In the genomic region with DNA sequence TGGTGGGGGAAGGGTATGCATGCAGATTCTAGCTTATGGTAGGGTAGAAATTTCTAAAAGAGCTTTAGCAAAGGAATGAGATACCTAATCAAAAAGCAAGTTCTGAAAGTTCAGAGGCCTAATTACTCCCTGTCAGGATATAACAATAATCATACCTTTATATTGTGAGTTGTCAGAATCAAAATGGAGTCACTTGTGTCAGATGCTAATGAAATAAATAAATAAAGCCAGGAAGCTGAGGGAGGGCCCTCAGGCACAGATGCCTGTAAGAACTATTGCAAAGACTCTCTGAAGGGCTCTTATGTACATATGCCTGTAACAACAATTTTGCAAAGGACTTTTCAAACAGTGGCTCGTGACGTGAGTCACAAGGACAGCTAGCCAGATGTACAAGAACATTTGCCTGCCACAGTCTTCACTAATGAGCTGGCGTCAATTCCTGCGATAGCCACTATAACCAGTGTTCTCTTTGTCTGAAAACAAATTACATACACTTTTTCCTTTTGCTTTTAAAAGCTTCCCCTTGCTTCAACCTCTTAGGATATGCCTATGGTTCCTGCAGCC, we compare ENCODE assay signal across 15 cellular contexts. TPM values are rescaled to one million over a fixed set of nuclear protein-coding genes. Genes with fewer than 3 reads are reported as not detected.
A peak's percentile ranks its signal among the peaks of the same experiment; 100 is the strongest.
DNase-seq lines count a peak whose midpoint lies in the region; ATAC-seq and TF ChIP-seq lines count a peak whose summit lies in the region.
"Had no signal": no experiment of that assay in that cellular context is flagged by ENCODE, and none has a peak within 500 bp of the region (broad histone marks: within the 10 kb centered on the region; RNA-seq: fewer than 3 reads in every experiment).

No MANE protein-coding gene starts in this region.

- peaks cover 6% of the 10 kb centered on the region for H3K4me1 ChIP-seq in mesenchymal stem cell (ENCODE audit: control insufficient read depth, insufficient read depth, low read depth, low read length)

- H3K27ac ChIP-seq in mesenchymal stem cell (ENCODE audit: low read length, poor library complexity, severe bottlenecking), result no peak overlapping the region
- H3K27ac ChIP-seq: heart left ventricle had no signal

- H3K23ac ChIP-seq in mesenchymal stem cell (ENCODE audit: low read length in 2 of 2), result no peak overlapping the region

- H3K18ac ChIP-seq in mesenchymal stem cell (ENCODE audit: low read depth in 1 of 2, low read length in 2 of 2), result peak overlapping the region in 1 of 2 experiments; percentile 2

- H2BK15ac ChIP-seq in mesenchymal stem cell (ENCODE audit: low read depth, poor library complexity, severe bottlenecking), result no peak overlapping the region

- TF ChIP-seq CTCF in astrocyte of the spinal cord (IDR thresholded peaks at IDR 0.05; ENCODE audit: low read depth, low read length), result no peak
- TF ChIP-seq CTCF in osteocyte (IDR thresholded peaks at IDR 0.05), result no peak

- peak; percentile 91 for DNase-seq in EH (ENCODE audit: low read depth)
- peak; percentile 38 for DNase-seq in NCI-H2029 (lab: John Stamatoyannopoulos, UW)
- peak; percentile 79 for DNase-seq in astrocyte of the spinal cord (ENCODE audit: low read depth, low spot score)
- DNase-seq in mesenchymal stem cell, result peak; percentile 89
- no peak for DNase-seq in GOT3 (lab: John Stamatoyannopoulos, UW)
- no peak for DNase-seq in activated naive CD4-positive, alpha-beta T cell (lab: John Stamatoyannopoulos, UW)
- DNase-seq in osteocyte (ENCODE audit: extremely low spot score, unreplicated experiment), result no peak
- DNase-seq: anterior cingulate cortex; CD4-positive, alpha-beta T cell; heart left ventricle; left ventricle myocardium superior; NCI-H1694; OCI-M1; small intestine had no signal

- peaks cover 2% of the 10 kb centered on the region for H3K27me3 Mint-ChIP-seq in osteocyte (ENCODE audit: unreplicated experiment)
- H3K27me3 Mint-ChIP-seq: CD4-positive, alpha-beta T cell had no signal

- peak overlapping the region in 1 of 2 experiments; percentile 18 for H2BK12ac ChIP-seq in mesenchymal stem cell (ENCODE audit: low read length in 2 of 2)

- H3K27me3 ChIP-seq in mesenchymal stem cell (ENCODE audit: control insufficient read depth in 1 of 2, insufficient read depth in 1 of 2, low read length in 2 of 2), result no peaks in the 10 kb centered on the region
- H3K27me3 ChIP-seq: heart left ventricle had no signal

- no peak overlapping the region for H3K14ac ChIP-seq in mesenchymal stem cell (ENCODE audit: low read length in 2 of 2)

- in situ Hi-C loops in astrocyte of the spinal cord (cut with HindIII; ENCODE audit: low sequenced_read_pairs), result no loop called here

- no peak overlapping the region for H3K27ac Mint-ChIP-seq in osteocyte (ENCODE audit: unreplicated experiment)
- H3K27ac Mint-ChIP-seq: CD4-positive, alpha-beta T cell had no signal

- H3K36me3 ChIP-seq in mesenchymal stem cell (ENCODE audit: control insufficient read depth in 1 of 2, insufficient read depth in 2 of 2, low read depth in 1 of 2, low read length in 2 of 2), result no peaks in the 10 kb centered on the region
- H3K36me3 ChIP-seq: heart left ventricle had no signal

- no peak overlapping the region for H2AK5ac ChIP-seq in mesenchymal stem cell (ENCODE audit: low read length, severe bottlenecking)

- H3K9me3 Mint-ChIP-seq in osteocyte (ENCODE audit: unreplicated experiment), result peaks cover 8% of the 10 kb centered on the region
- H3K9me3 Mint-ChIP-seq: CD4-positive, alpha-beta T cell had no signal

- H3K36me3 Mint-ChIP-seq in osteocyte (ENCODE audit: unreplicated experiment), result no peaks in the 10 kb centered on the region

- no peak overlapping the region for H3K4ac ChIP-seq in mesenchymal stem cell (ENCODE audit: low read depth in 1 of 2, low read length in 2 of 2)

- H2AFZ ChIP-seq in mesenchymal stem cell (ENCODE audit: low read depth, low read length), result no peak overlapping the region

- no peaks in the 10 kb centered on the region for H3K79me1 ChIP-seq in mesenchymal stem cell (replicated peaks; ENCODE audit: low read length, poor library complexity, severe bottlenecking)

- WGBS in mesenchymal stem cell, result 8% methylated on average over 4 of the region's 4 CpGs

- no peaks in the 10 kb centered on the region for H3K9me3 ChIP-seq in mesenchymal stem cell (ENCODE audit: control insufficient read depth, low read length)
- H3K9me3 ChIP-seq: heart left ventricle had no signal

- H2BK120ac ChIP-seq in mesenchymal stem cell (ENCODE audit: low read depth, low read length), result no peak overlapping the region

- no peak for ATAC-seq in GM21528 (IDR thresholded peaks at IDR 0.05; ENCODE audit: low FRiP score, unreplicated experiment)
- ATAC-seq: heart left ventricle, left ventricle myocardium superior had no signal

- no peak overlapping the region for H4K8ac ChIP-seq in mesenchymal stem cell (ENCODE audit: low read length)

- peaks cover 4% of the 10 kb centered on the region for H3K4me1 Mint-ChIP-seq in osteocyte (ENCODE audit: unreplicated experiment)

- H2BK5ac ChIP-seq in mesenchymal stem cell (ENCODE audit: low read depth, low read length, poor library complexity, severe bottlenecking), result no peak overlapping the region

- H3K9ac ChIP-seq in mesenchymal stem cell (ENCODE audit: low read length), result no peak overlapping the region

- H3K4me2 ChIP-seq in mesenchymal stem cell (ENCODE audit: low read length, poor library complexity, severe bottlenecking), result no peak overlapping the region

- H3K4me3 Mint-ChIP-seq in osteocyte (ENCODE audit: unreplicated experiment), result no peak overlapping the region
- H3K4me3 Mint-ChIP-seq: CD4-positive, alpha-beta T cell had no signal

- no peak overlapping the region for H4K91ac ChIP-seq in mesenchymal stem cell (ENCODE audit: low read length)

- no peak overlapping the region for H3K4me3 ChIP-seq in astrocyte of the spinal cord (ENCODE audit: low read depth, low read length)
- H3K4me3 ChIP-seq in mesenchymal stem cell (ENCODE audit: insufficient read depth in 1 of 2, low read depth in 1 of 2, low read length in 2 of 2), result no peak overlapping the region
- H3K4me3 ChIP-seq: heart left ventricle had no signal

RNA-seq across cellular contexts. Expression of a gene that starts 27.4 kb away (rescaled TPM):
- not detected for polyA plus RNA-seq in mesenchymal stem cell (2013, experiment 1 of 2)
- polyA plus RNA-seq in mesenchymal stem cell (2013, experiment 2 of 2), result not detected
- not detected in 2 replicates for total RNA-seq in osteocyte
- total RNA-seq: CD4-positive, alpha-beta T cell; left ventricle myocardium superior had no signal

Comparison
In these comparisons a context has a peak if more than half of its experiments do, and no peak if none do; other contexts are left out.
1. DNase-seq: peak in EH (single experiment), NCI-H2029 (single experiment), astrocyte of the spinal cord (single experiment) and mesenchymal stem cell (single experiment); none in GOT3 (single experiment), activated naive CD4-positive, alpha-beta T cell (0 of 4) and osteocyte (single experiment).